ENCODE assay signal across 8 cellular contexts in genomic region chr12:63779498-63780481, GRCh38. TPM values are rescaled to one million over a fixed set of nuclear protein-coding genes. Genes with fewer than 3 reads are reported as not detected.
DNase-seq lines count a peak whose midpoint lies in the region; ATAC-seq and TF ChIP-seq lines count a peak whose summit lies in the region.

Gene RXYLT1 (plus strand): TSS chr12:63779909. CDS start chr12:63779961, 52 bp downstream.

- peaks cover 12% of the 10 kb centered on the region for H3K36me3 ChIP-seq in BE2C

- peak; percentile 96 for TF ChIP-seq POLR2A in GM19193 (IDR thresholded peaks at IDR 0.05; ENCODE audit: extremely low read depth, insufficient read depth, insufficient read length)

- no peak for TF ChIP-seq CTCF in BE2C (IDR thresholded peaks at IDR 0.05; ENCODE audit: low read depth, low read length)

- peak; percentile 97 for ATAC-seq in HG03432 (IDR thresholded peaks at IDR 0.05; ENCODE audit: unreplicated experiment)

- DNase-seq in BE2C (peak; percentile 92), NCI-H510A treated with DMSO at 0.1 percent for 48 hours (lab: John Stamatoyannopoulos, UW) (peak; percentile 85)
- peak; percentile 87 for DNase-seq in activated CD4-positive, alpha-beta T cell treated with anti-CD3 and anti-CD28 coated beads for 48 hours
- DNase-seq in stimulated activated CD4-positive, alpha-beta T cell treated with anti-CD3 and anti-CD28 coated beads, Interleukin-1b, Interleukin-23, amount 100 ng/mL, for 48 hours, result peak; percentile 84

- peak within 1 kb of the TSS; percentile 62 for H3K27ac ChIP-seq in cingulate gyrus (ENCODE audit: low read depth, low read length)
- H3K27ac ChIP-seq in layer of hippocampus (ENCODE audit: low read depth, low read length), result peak within 1 kb of the TSS; percentile 88

- H3K9me3 ChIP-seq in BE2C, result no peaks in the 10 kb centered on the region

- H3K27me3 ChIP-seq in BE2C, result no peaks in the 10 kb centered on the region
- H3K27me3 ChIP-seq in layer of hippocampus (ENCODE audit: control insufficient read depth, insufficient read depth, low read length), result no peaks in the 10 kb centered on the region

- peak within 1 kb of the TSS; percentile 68 for H3K4me3 ChIP-seq in BE2C (ENCODE audit: low read depth, low read length)

- H3K4me1 ChIP-seq in BE2C, result no peaks in the 10 kb centered on the region

RNA-seq across cellular contexts. Expression of gene RXYLT1, which starts in this region (rescaled TPM):
- 25.5 TPM for polyA plus RNA-seq in BE2C (2012; ENCODE audit: insufficient read depth, insufficient read length, low read depth)

Comparison
In these comparisons a context has a peak if more than half of its experiments do, and no peak if none do; other contexts are left out.
1. Peak in every context shown above with its lines: DNase-seq, ATAC-seq, H3K4me3 ChIP-seq and H3K27ac ChIP-seq.